35 cellular contexts compared by ENCODE assay signal in genomic region chr22:43428005-43428485, GRCh38. TPM values are rescaled to one million over a fixed set of nuclear protein-coding genes. Genes with fewer than 3 reads are reported as not detected.
"Had no signal": no experiment of that assay in that cellular context is flagged by ENCODE, and none has a peak within 500 bp of the region (broad histone marks: within the 10 kb centered on the region; RNA-seq: fewer than 3 reads in every experiment).

No MANE protein-coding gene starts in this region.

- H3K4me1 ChIP-seq: ascending aorta, Peyer's patch, SJSA1 had no signal

- H3K9me3 ChIP-seq: ascending aorta, MG63, Peyer's patch, SJSA1 had no signal

- ATAC-seq: activated CD8-positive, alpha-beta memory T cell treated with anti-CD3 and anti-CD28 coated beads, Interleukin-2, amount 10 ng/mL, durations not matched to agents 7 days and 5 days; activated T-helper 17 cell treated with anti-CD3 and anti-CD28 coated beads, Interleukin-2, amount 50 U/mL, for 72 hours; PC-3; SK-N-SH treated with all-trans-retinoic acid at 6 μM for 48 hours; T-cell; T-helper 17 cell had no signal

- H3K4me3 ChIP-seq: ascending aorta, cardiac muscle cell, MG63, Peyer's patch, SJSA1 had no signal

- H3K36me3 ChIP-seq: ascending aorta, cardiac muscle cell, MG63, Peyer's patch, SJSA1 had no signal

- H3K27ac ChIP-seq: ascending aorta, cardiac muscle cell, Peyer's patch, SJSA1, VCaP had no signal

- DNase-seq: activated CD4-positive, alpha-beta memory T cell treated with anti-CD3 and anti-CD28 coated beads, Interleukin-2, amount 10 ng/mL, durations not matched to agents 7 days and 5 days; activated CD4-positive, alpha-beta T cell treated with anti-CD3 and anti-CD28 coated beads for 1 hour; activated CD4-positive, alpha-beta T cell treated with anti-CD3 and anti-CD28 coated beads for 48 hours; activated CD4-positive, CD25-positive, alpha-beta regulatory T cell; activated CD8-positive, alpha-beta memory T cell treated with anti-CD3 and anti-CD28 coated beads for 24 hours; activated CD8-positive, alpha-beta memory T cell treated with anti-CD3 and anti-CD28 coated beads, Interleukin-2, amount 10 ng/mL, durations not matched to agents 7 days and 5 days; activated CD8-positive, alpha-beta memory T cell treated with anti-CD3 and anti-CD28 coated beads, Interleukin-2, amount 50 U/mL, for 48 hours; activated effector memory CD4-positive, alpha-beta T cell treated with anti-CD3 and anti-CD28 coated beads, Interleukin-2, amount 50 U/mL, for 16 hours; activated naive CD4-positive, alpha-beta T cell treated with Interleukin-2 at 50 U/mL for 16 hours; activated naive CD8-positive, alpha-beta T cell treated with anti-CD3 and anti-CD28 coated beads, Interleukin-2, amount 10 ng/mL, durations not matched to agents 7 days and 5 days; activated T-cell treated with anti-CD3 and anti-CD28 coated beads, Interleukin-2, amount 50 U/mL, for 48 hours; amygdala; Kasumi-1; MG63; NCI-H1048; NCI-H1105 treated with DMSO at 0.1 percent for 48 hours; NCI-H1436; NCI-H1694; NCI-H1930; NCI-H2081 treated with DMSO at 0.1 percent for 48 hours; NCI-H510A; NCI-H69; NK-92 treated with Interleukin-12 subunit alpha and Interleukin-12 subunit beta, amount 100 ng/mL, for 24 hours; PC-3; Peyer's patch; RPMI8226; SHP77 treated with DMSO at 0.1 percent for 48 hours; T-cell; T-helper 17 cell had no signal

- H3K27me3 ChIP-seq: ascending aorta, Peyer's patch had no signal

RNA-seq across cellular contexts. Expression of gene MPPED1, which starts 16.2 kb away (rescaled TPM):
- total RNA-seq: activated CD4-positive, alpha-beta memory T cell treated with anti-CD3 and anti-CD28 coated beads, Interleukin-2, amount 10 ng/mL, durations not matched to agents 7 days and 5 days; activated CD8-positive, alpha-beta memory T cell treated with anti-CD3 and anti-CD28 coated beads, Interleukin-2, amount 10 ng/mL, durations not matched to agents 7 days and 5 days; activated naive CD8-positive, alpha-beta T cell treated with anti-CD3 and anti-CD28 coated beads, Interleukin-2, amount 10 ng/mL, durations not matched to agents 7 days and 5 days; activated T-helper 17 cell treated with anti-CD3 and anti-CD28 coated beads, Interleukin-2, amount 50 U/mL, for 72 hours; ascending aorta; PC-3; Peyer's patch; SJSA1; T-cell; T-helper 17 cell had no signal
- polyA plus RNA-seq: cardiac muscle cell had no signal
